1 cellular context compared by ENCODE assay signal in the genomic region with DNA sequence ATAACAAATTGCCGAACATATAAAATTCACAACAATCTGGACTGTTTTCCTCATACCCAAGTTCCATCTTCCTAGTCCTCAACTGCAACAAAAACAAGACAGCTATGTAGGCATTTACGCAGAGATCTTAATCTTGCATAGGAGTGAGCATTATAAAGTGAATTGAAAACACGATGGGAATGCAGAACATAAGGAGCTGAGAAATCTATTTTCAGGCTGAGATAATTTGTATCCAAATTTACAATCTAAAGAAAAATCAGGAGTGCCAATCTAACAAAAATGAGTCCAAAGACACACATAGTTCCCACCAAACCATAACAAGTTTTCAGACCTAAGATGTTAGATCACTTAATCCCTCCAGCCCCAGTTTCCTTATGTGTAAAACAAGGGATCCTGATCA.
TF ChIP-seq lines count a peak whose summit lies in the region.

No MANE protein-coding gene starts in this region.

TF ChIP-seq in HCT116, 20 proteins besides CTCF, POLR2A, EP300 and RAD21 (continued from another document):
- TF ChIP-seq ATF3 (IDR thresholded peaks at IDR 0.05) (no peak), EZH2 (IDR thresholded peaks at IDR 0.05) (no peak), CBX3 (IDR thresholded peaks at IDR 0.05; ENCODE audit: low read depth) (no peak), ZNF274 (IDR thresholded peaks at IDR 0.05; ENCODE audit: low read depth, low read length) (no peak), FOSL1 (IDR thresholded peaks at IDR 0.05; ENCODE audit: low read depth) (no peak), JUND (IDR thresholded peaks at IDR 0.05) (no peak), EZH2phosphoT487 (IDR thresholded peaks at IDR 0.05; ENCODE audit: borderline replicate concordance) (no peak), SRF (IDR thresholded peaks at IDR 0.05; ENCODE audit: low read depth) (no peak), EGR1 (IDR thresholded peaks at IDR 0.05; ENCODE audit: low read depth) (no peak), ELF1 (IDR thresholded peaks at IDR 0.05; ENCODE audit: borderline replicate concordance, low read depth) (no peak), SP1 (IDR thresholded peaks at IDR 0.05; ENCODE audit: low read depth) (no peak), MAX (IDR thresholded peaks at IDR 0.05) (no peak), POLR2AphosphoS5 (IDR thresholded peaks at IDR 0.05; ENCODE audit: low read depth, low read length) (no peak), YY1 (IDR thresholded peaks at IDR 0.05; ENCODE audit: extremely low read depth, insufficient replicate concordance, low read depth, low read length) (no peak)
- TF ChIP-seq, protein P1, sequence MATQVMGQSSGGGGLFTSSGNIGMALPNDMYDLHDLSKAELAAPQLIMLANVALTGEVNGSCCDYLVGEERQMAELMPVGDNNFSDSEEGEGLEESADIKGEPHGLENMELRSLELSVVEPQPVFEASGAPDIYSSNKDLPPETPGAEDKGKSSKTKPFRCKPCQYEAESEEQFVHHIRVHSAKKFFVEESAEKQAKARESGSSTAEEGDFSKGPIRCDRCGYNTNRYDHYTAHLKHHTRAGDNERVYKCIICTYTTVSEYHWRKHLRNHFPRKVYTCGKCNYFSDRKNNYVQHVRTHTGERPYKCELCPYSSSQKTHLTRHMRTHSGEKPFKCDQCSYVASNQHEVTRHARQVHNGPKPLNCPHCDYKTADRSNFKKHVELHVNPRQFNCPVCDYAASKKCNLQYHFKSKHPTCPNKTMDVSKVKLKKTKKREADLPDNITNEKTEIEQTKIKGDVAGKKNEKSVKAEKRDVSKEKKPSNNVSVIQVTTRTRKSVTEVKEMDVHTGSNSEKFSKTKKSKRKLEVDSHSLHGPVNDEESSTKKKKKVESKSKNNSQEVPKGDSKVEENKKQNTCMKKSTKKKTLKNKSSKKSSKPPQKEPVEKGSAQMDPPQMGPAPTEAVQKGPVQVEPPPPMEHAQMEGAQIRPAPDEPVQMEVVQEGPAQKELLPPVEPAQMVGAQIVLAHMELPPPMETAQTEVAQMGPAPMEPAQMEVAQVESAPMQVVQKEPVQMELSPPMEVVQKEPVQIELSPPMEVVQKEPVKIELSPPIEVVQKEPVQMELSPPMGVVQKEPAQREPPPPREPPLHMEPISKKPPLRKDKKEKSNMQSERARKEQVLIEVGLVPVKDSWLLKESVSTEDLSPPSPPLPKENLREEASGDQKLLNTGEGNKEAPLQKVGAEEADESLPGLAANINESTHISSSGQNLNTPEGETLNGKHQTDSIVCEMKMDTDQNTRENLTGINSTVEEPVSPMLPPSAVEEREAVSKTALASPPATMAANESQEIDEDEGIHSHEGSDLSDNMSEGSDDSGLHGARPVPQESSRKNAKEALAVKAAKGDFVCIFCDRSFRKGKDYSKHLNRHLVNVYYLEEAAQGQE (IDR thresholded peaks at IDR 0.05; ENCODE audit: low read depth) = no peak
